ENCODE assay signal across 14 cellular contexts in genomic region chr1:52751589-52752306, GRCh38. TPM values are rescaled to one million over a fixed set of nuclear protein-coding genes. Genes with fewer than 3 reads are reported as not detected.
DNase-seq lines count a peak whose midpoint lies in the region; ATAC-seq, FAIRE-seq and TF ChIP-seq lines count a peak whose summit lies in the region.
"Had no signal": no experiment of that assay in that cellular context is flagged by ENCODE, and none has a peak within 500 bp of the region (broad histone marks: within the 10 kb centered on the region; RNA-seq: fewer than 3 reads in every experiment).

No MANE protein-coding gene starts in this region.

- TF ChIP-seq EP300 in K562 (IDR thresholded peaks at IDR 0.05; ENCODE audit: low read length) = no peak

- no peak for TF ChIP-seq RAD21 in K562 (CRISPR knock-in tag; conservative IDR thresholded peaks at IDR 0.05 in 1 of 2, IDR thresholded peaks at IDR 0.05 in 1 of 2)

- H3K27me3 ChIP-seq in K562 (ENCODE audit: control insufficient read depth in 2 of 2, insufficient read depth in 2 of 2, low read length in 2 of 2) = no peaks in the 10 kb centered on the region
- H3K27me3 ChIP-seq: uterus had no signal

- H3K9me3 Mint-ChIP-seq in HFFc6 = no peaks in the 10 kb centered on the region
- H3K9me3 Mint-ChIP-seq in stimulated activated naive B cell treated with anti-CD40 and anti-IgM and Interleukin-4, amounts not matched to agents 10 μg/mL and 1 μg/mL and 100 μg/mL, for 72 hours = no peaks in the 10 kb centered on the region
- H3K9me3 Mint-ChIP-seq: activated CD4-positive, alpha-beta memory T cell treated with anti-CD3 and anti-CD28 coated beads, Interleukin-2, amount 10 ng/mL, durations not matched to agents 7 days and 5 days; activated naive CD4-positive, alpha-beta T cell treated with anti-CD3 and anti-CD28 coated beads for 36 hours had no signal

- H3K4me1 Mint-ChIP-seq in HFFc6 (ENCODE audit: low read depth) = peaks cover 37% of the 10 kb centered on the region
- peaks cover 2 to 12% of the 10 kb centered on the region in 2 donors for H3K4me1 Mint-ChIP-seq in stimulated activated naive B cell treated with anti-CD40 and anti-IgM and Interleukin-4, amounts not matched to agents 10 μg/mL and 1 μg/mL and 100 μg/mL, for 72 hours
- H3K4me1 Mint-ChIP-seq: activated CD4-positive, alpha-beta memory T cell treated with anti-CD3 and anti-CD28 coated beads, Interleukin-2, amount 10 ng/mL, durations not matched to agents 7 days and 5 days had no signal

- ATAC-seq in K562 (peak; percentile 84), HG02970 (IDR thresholded peaks at IDR 0.05; ENCODE audit: low FRiP score, unreplicated experiment) (no peak)
- no peak for ATAC-seq in stimulated activated naive B cell treated with anti-CD40 and anti-IgM and Interleukin-4, amounts not matched to agents 10 μg/mL and 1 μg/mL and 100 μg/mL, for 72 hours (replicated peaks)

- no peaks in the 10 kb centered on the region; the same call in 1 of the 2 replicates for H3K27me3 Mint-ChIP-seq in HFFc6 (ENCODE audit: insufficient read depth)
- no peaks in the 10 kb centered on the region for H3K27me3 Mint-ChIP-seq in stimulated activated naive B cell treated with anti-CD40 and anti-IgM and Interleukin-4, amounts not matched to agents 10 μg/mL and 1 μg/mL and 100 μg/mL, for 72 hours
- H3K27me3 Mint-ChIP-seq: activated CD4-positive, alpha-beta memory T cell treated with anti-CD3 and anti-CD28 coated beads, Interleukin-2, amount 10 ng/mL, durations not matched to agents 7 days and 5 days had no signal

- no peaks in the 10 kb centered on the region for H4K20me1 ChIP-seq in K562 (replicated peaks; ENCODE audit: control insufficient read depth, insufficient read depth, low read length)

- peak overlapping the region; percentile 27; the same call in 1 of the 2 replicates for H3K27ac Mint-ChIP-seq in HFFc6
- no peak overlapping the region for H3K27ac Mint-ChIP-seq in stimulated activated naive B cell treated with anti-CD40 and anti-IgM and Interleukin-4, amounts not matched to agents 10 μg/mL and 1 μg/mL and 100 μg/mL, for 72 hours
- H3K27ac Mint-ChIP-seq: activated CD4-positive, alpha-beta memory T cell treated with anti-CD3 and anti-CD28 coated beads, Interleukin-2, amount 10 ng/mL, durations not matched to agents 7 days and 5 days; activated naive CD4-positive, alpha-beta T cell treated with anti-CD3 and anti-CD28 coated beads for 36 hours had no signal

- H3K36me3 Mint-ChIP-seq in HFFc6 (ENCODE audit: low read depth) = peaks cover 5% of the 10 kb centered on the region; the same call in 1 of the 2 replicates
- no peaks in the 10 kb centered on the region for H3K36me3 Mint-ChIP-seq in stimulated activated naive B cell treated with anti-CD40 and anti-IgM and Interleukin-4, amounts not matched to agents 10 μg/mL and 1 μg/mL and 100 μg/mL, for 72 hours

- no peak overlapping the region for H3K4me3 ChIP-seq in K562
- H3K4me3 ChIP-seq: skin epidermis, uterus had no signal

- CTCF ChIA-PET in K562 (lab: Yijun Ruan, JAX; ENCODE audit: low intra/inter-chr PET ratio) = no interaction called here

- peak; percentile 63 for FAIRE-seq in K562 (lab: Jason Lieb, UNC)

- peak overlapping the region; percentile 32 for H3K4me2 ChIP-seq in K562 (ENCODE audit: insufficient read depth, low read length)

- intact Hi-C loops in K562 (cut with micrococcal nuclease) = no loop called here

- no peak for TF ChIP-seq POLR2A in K562 (conservative IDR thresholded peaks at IDR 0.05)

- H3K9me1 ChIP-seq in K562 (ENCODE audit: control insufficient read depth, insufficient read depth, low read length) = no peaks in the 10 kb centered on the region

- H3K4me1 ChIP-seq in K562 (replicated peaks in 1 of 2; ENCODE audit: control insufficient read depth in 2 of 2, insufficient read depth in 2 of 2, low read length in 2 of 2) = peaks cover 9 to 16% of the 10 kb centered on the region in 2 experiments; a peak in 3 of 5 replicates

- in situ Hi-C loops in K562 (cut with MboI) = no loop called here

- DNase-seq in A172 (ENCODE audit: low spot score) = peak; percentile 23
- no peak for DNase-seq in HFFc6
- DNase-seq in K562 (ENCODE audit: extremely low read depth in 1 of 4, low spot score in 3 of 4) = peak; percentile 27 to 84 (median 48)
- DNase-seq in kidney glomerular epithelial cell (lab: John Stamatoyannopoulos, UW) = peak; percentile 34
- no peak for DNase-seq in activated CD4-positive, CD25-positive, alpha-beta regulatory T cell treated with anti-CD3 and anti-CD28 coated beads, Interleukin-2, amount 50 U/mL, for 72 hours
- no peak for DNase-seq in stimulated activated naive B cell treated with anti-CD40 and anti-IgM and Interleukin-4, amounts not matched to agents 10 μg/mL and 1 μg/mL and 100 μg/mL, for 72 hours
- no peak for DNase-seq in stimulated activated CD4-positive, alpha-beta T cell treated with anti-CD3 and anti-CD28 coated beads, Interleukin-1b, Interleukin-23, amount 100 ng/mL, for 48 hours
- DNase-seq: activated CD4-positive, alpha-beta memory T cell treated with anti-CD3 and anti-CD28 coated beads, Interleukin-2, amount 10 ng/mL, durations not matched to agents 7 days and 5 days; activated naive CD4-positive, alpha-beta T cell treated with anti-CD3 and anti-CD28 coated beads for 36 hours; effector CD4-positive, alpha-beta T cell; GDM1 had no signal

- no TSS peak for BruUV-seq in K562 (replicated peaks; lab: Mats Ljungman, UMichigan)

- H3K79me2 ChIP-seq in K562 (ENCODE audit: control insufficient read depth, insufficient read depth, low read length) = peaks cover 16% of the 10 kb centered on the region

- H3K36me3 ChIP-seq in K562 (ENCODE audit: control insufficient read depth, insufficient read depth, low read length) = no peaks in the 10 kb centered on the region
- H3K36me3 ChIP-seq: uterus had no signal

- POLR2A ChIA-PET in K562 (lab: Yijun Ruan, JAX) = interaction anchor here (0.6 to 1.8 kb wide), 4 partner anchors 10 to 322 kb away, joined by 3 to 5 read pairs (median 4); no protein-coding TSS in a partner anchor

- no peak overlapping the region; the same call in 2 of the 3 replicates for H3K27ac ChIP-seq in K562 (ENCODE audit: extremely low read depth, low read depth, low read length)
- H3K27ac ChIP-seq: skin epidermis had no signal

- TF ChIP-seq CTCF in HFFc6 (IDR thresholded peaks at IDR 0.05) (no peak), K562 (IDR thresholded peaks at IDR 0.05 in 2 of 3, conservative IDR thresholded peaks at IDR 0.05 in 1 of 3; ENCODE audit: insufficient read depth in 2 of 3, low read depth in 1 of 3, low read length in 3 of 3) (no peak)

- no peak overlapping the region for H3K4me3 Mint-ChIP-seq in HFFc6
- no peak overlapping the region for H3K4me3 Mint-ChIP-seq in stimulated activated naive B cell treated with anti-CD40 and anti-IgM and Interleukin-4, amounts not matched to agents 10 μg/mL and 1 μg/mL and 100 μg/mL, for 72 hours
- H3K4me3 Mint-ChIP-seq: activated CD4-positive, alpha-beta memory T cell treated with anti-CD3 and anti-CD28 coated beads, Interleukin-2, amount 10 ng/mL, durations not matched to agents 7 days and 5 days; activated naive CD4-positive, alpha-beta T cell treated with anti-CD3 and anti-CD28 coated beads for 36 hours had no signal

- H2AFZ ChIP-seq in K562 (ENCODE audit: low read depth, low read length) = no peak overlapping the region

- H3K9ac ChIP-seq in K562 (ENCODE audit: insufficient read depth in 1 of 2, low read depth in 2 of 2, low read length in 2 of 2) = peak overlapping the region in 1 of 2 experiments; percentile 8; a peak in 2 of 4 replicates

- WGBS in K562 (ENCODE audit: insufficient coverage, low coverage, missing lambda C conversion rate) = 2% methylated on average over 3 of the region's 3 CpGs

- H3K9me3 ChIP-seq in K562 (replicated peaks; ENCODE audit: control insufficient read depth, insufficient read depth, low read depth, low read length) = no peaks in the 10 kb centered on the region
- H3K9me3 ChIP-seq: uterus had no signal

RNA-seq across cellular contexts. Expression of gene ZYG11B, which starts 25.5 kb away (rescaled TPM):
- total RNA-seq in A172 (2014; rRNA removed; shearing (Covaris generic)) = 24.3 and 27.6 TPM in 2 replicates
- total RNA-seq in HFFc6 (2021; fragmentation: NEBNext Ultra II Directional; extraction: Animal tissue kit (Norgen Biotek cat#: 25700)) = 10 to 100 TPM; 23.5 to 31.3 (median 28.4) TPM
- total RNA-seq in K562 (2011; cell fraction: chromatin; rRNA removed; ENCODE audit: low replicate concordance) = 36.6 and 41.8 TPM in 2 replicates
- total RNA-seq in K562 (2011; cell fraction: nucleolus; rRNA removed) = 10.1 and 12.7 TPM in 2 replicates
- total RNA-seq in K562 (2011; cell fraction: nucleoplasm; rRNA removed) = 13.9 and 15.3 TPM in 2 replicates
- total RNA-seq in K562 (2014; rRNA removed) = 12.2 and 15.7 TPM in 2 replicates
- total RNA-seq in K562 (2014; rRNA removed; fragmentation: Illumina TruSeq; extraction: Trizol) = 22.2 and 24.5 TPM in 2 replicates
- 18.7 and 21.0 TPM in 2 replicates for total RNA-seq in K562 (2015; rRNA removed; fragmentation: Illumina TruSeq; extraction: Trizol)
- 19.7 and 20.4 TPM in 2 replicates for total RNA-seq in K562 (2021)
- polyA plus RNA-seq in K562 (2011; rRNA removed) = 18.1 and 18.4 TPM in 2 replicates
- 6.6 and 10.7 TPM in 2 replicates for polyA plus RNA-seq in K562 (2011; cell fraction: cytosol; rRNA removed)
- polyA plus RNA-seq in K562 (2011; cell fraction: nucleus; rRNA removed) = 4.6 and 6.0 TPM in 2 replicates
- polyA plus RNA-seq in K562 (2012) = 6.2 and 6.5 TPM in 2 replicates
- polyA plus RNA-seq in K562 (2014; fragmentation: Illumina TruSeq; extraction: Trizol) = 8.5 and 9.2 TPM in 2 replicates
- polyA plus RNA-seq in K562 (2014; fragmentation: Nextera tagmentation; extraction: Ambion mirVana) = 1 to 10 TPM; 4.9 to 6.1 TPM
- 7.9 and 8.8 TPM in 2 replicates for polyA plus RNA-seq in K562 (2014; rRNA removed)
- polyA minus RNA-seq in K562 (2011; rRNA and poly(A)+ RNA removed) = 43.7 and 54.2 TPM in 2 replicates
- polyA minus RNA-seq in K562 (2011; cell fraction: cytosol; rRNA and poly(A)+ RNA removed) = 13.9 and 15.0 TPM in 2 replicates
- polyA minus RNA-seq in K562 (2011; cell fraction: nucleus; rRNA and poly(A)+ RNA removed) = 11.4 and 26.4 TPM in 2 replicates

RNA-seq across cellular contexts. Expression of gene COA7, which starts 53.6 kb away (rescaled TPM):
- total RNA-seq in A172 (2014; rRNA removed; shearing (Covaris generic)) = 4.1 and 5.3 TPM in 2 replicates
- 10 to 100 TPM; 17.8 to 25.8 (median 20.1) TPM for total RNA-seq in HFFc6 (2021; fragmentation: NEBNext Ultra II Directional; extraction: Animal tissue kit (Norgen Biotek cat#: 25700))
- 16.7 and 21.2 TPM in 2 replicates for total RNA-seq in K562 (2011; cell fraction: chromatin; rRNA removed; ENCODE audit: low replicate concordance)
- total RNA-seq in K562 (2011; cell fraction: nucleolus; rRNA removed) = 11.3 and 11.4 TPM in 2 replicates
- total RNA-seq in K562 (2011; cell fraction: nucleoplasm; rRNA removed) = 16.6 and 20.1 TPM in 2 replicates
- total RNA-seq in K562 (2014; rRNA removed) = 19.4 and 22.9 TPM in 2 replicates
- total RNA-seq in K562 (2014; rRNA removed; fragmentation: Illumina TruSeq; extraction: Trizol) = 48.8 and 50.2 TPM in 2 replicates
- total RNA-seq in K562 (2015; rRNA removed; fragmentation: Illumina TruSeq; extraction: Trizol) = 50.6 and 53.9 TPM in 2 replicates
- 59.3 and 61.3 TPM in 2 replicates for total RNA-seq in K562 (2021)
- polyA plus RNA-seq in K562 (2011; rRNA removed) = 42.7 and 51.0 TPM in 2 replicates
- polyA plus RNA-seq in K562 (2011; cell fraction: cytosol; rRNA removed) = 36.2 and 36.6 TPM in 2 replicates
- 10.2 and 11.7 TPM in 2 replicates for polyA plus RNA-seq in K562 (2011; cell fraction: nucleus; rRNA removed)
- polyA plus RNA-seq in K562 (2012) = 34.6 and 49.3 TPM in 2 replicates
- polyA plus RNA-seq in K562 (2014; fragmentation: Illumina TruSeq; extraction: Trizol) = 37.3 and 45.9 TPM in 2 replicates
- 10 to 100 TPM; 59.6 to 82.8 TPM for polyA plus RNA-seq in K562 (2014; fragmentation: Nextera tagmentation; extraction: Ambion mirVana)
- 34.2 and 43.7 TPM in 2 replicates for polyA plus RNA-seq in K562 (2014; rRNA removed)
- polyA minus RNA-seq in K562 (2011; rRNA and poly(A)+ RNA removed) = 41.9 and 45.6 TPM in 2 replicates
- polyA minus RNA-seq in K562 (2011; cell fraction: cytosol; rRNA and poly(A)+ RNA removed) = 13.6 and 15.3 TPM in 2 replicates
- 3.8 and 6.0 TPM in 2 replicates for polyA minus RNA-seq in K562 (2011; cell fraction: nucleus; rRNA and poly(A)+ RNA removed)

Comparison
In these comparisons a context has a peak if more than half of its experiments do, and no peak if none do; other contexts are left out.
1. DNase-seq: peak in A172 (single experiment), K562 (4 of 4) and kidney glomerular epithelial cell (single experiment); none in HFFc6 (single experiment), activated CD4-positive, CD25-positive, alpha-beta regulatory T cell treated with anti-CD3 and anti-CD28 coated beads, Interleukin-2, amount 50 U/mL, for 72 hours (single experiment), stimulated activated naive B cell treated with anti-CD40 and anti-IgM and Interleukin-4, amounts not matched to agents 10 μg/mL and 1 μg/mL and 100 μg/mL, for 72 hours (single experiment) and stimulated activated CD4-positive, alpha-beta T cell treated with anti-CD3 and anti-CD28 coated beads, Interleukin-1b, Interleukin-23, amount 100 ng/mL, for 48 hours (single experiment).